ENCODE assay signal across 9 cellular contexts in genomic region chr17:7436556-7437368, GRCh38. TPM values are rescaled to one million over a fixed set of nuclear protein-coding genes. Genes with fewer than 3 reads are reported as not detected.
DNase-seq lines count a peak whose midpoint lies in the region; TF ChIP-seq lines count a peak whose summit lies in the region.
"Had no signal": no experiment of that assay in that cellular context is flagged by ENCODE, and none has a peak within 500 bp of the region (broad histone marks: within the 10 kb centered on the region; RNA-seq: fewer than 3 reads in every experiment).

No MANE protein-coding gene starts in this region.

- H3K79me2 ChIP-seq in SK-N-SH (ENCODE audit: insufficient read depth), result peaks cover 7% of the 10 kb centered on the region; the same call in 1 of the 2 replicates

- H3K4me1 Mint-ChIP-seq in activated naive CD4-positive, alpha-beta T cell treated with anti-CD3 and anti-CD28 coated beads for 36 hours (ENCODE audit: low read depth), result peaks cover 43% of the 10 kb centered on the region

- no peak overlapping the region for H2AFZ ChIP-seq in SK-N-SH (ENCODE audit: low read depth)

- 60% methylated on average over 33 of the region's 92 CpGs for WGBS in SK-N-SH (ENCODE audit: low lambda C conversion rate)

- peak overlapping the region; percentile 23 to 86; a peak in 2 of 4 replicates for H3K4me3 ChIP-seq in SK-N-SH (ENCODE audit: low read depth in 2 of 2, low read length in 1 of 2)

- no peak overlapping the region for H3K9ac ChIP-seq in SK-N-SH

- H3K4me2 ChIP-seq in SK-N-SH, result peak overlapping the region; percentile 91

- no peaks in the 10 kb centered on the region for H3K36me3 Mint-ChIP-seq in activated naive CD4-positive, alpha-beta T cell treated with anti-CD3 and anti-CD28 coated beads for 36 hours (ENCODE audit: low read depth)

- TF ChIP-seq EP300 in SK-N-SH (IDR thresholded peaks at IDR 0.05; ENCODE audit: borderline replicate concordance in 1 of 2, low read depth in 1 of 2, low read length in 1 of 2), result no peak

- POLR2A ChIA-PET in SK-N-SH (lab: Yijun Ruan, JAX), result interaction anchor here (1.0 to 1.9 kb wide), 4 partner anchors 33 to 80 kb away, joined by 3 to 11 read pairs (median 4); partner anchors contain the start of genes POLR2A and TMEM256

- H3K27ac ChIP-seq in KOPT-K1 (ENCODE audit: low read depth, low read length, poor library complexity, severe bottlenecking), result peak overlapping the region; percentile 66
- no peak overlapping the region for H3K27ac ChIP-seq in SK-N-SH (ENCODE audit: low read depth in 2 of 2, low read length in 1 of 2)
- no peak overlapping the region for H3K27ac ChIP-seq in substantia nigra (ENCODE audit: low read depth, low read length, poor library complexity, severe bottlenecking)

- H3K27ac Mint-ChIP-seq in activated naive CD4-positive, alpha-beta T cell treated with anti-CD3 and anti-CD28 coated beads for 36 hours, result peak overlapping the region; percentile 91

- TF ChIP-seq CTCF in SK-N-SH (IDR thresholded peaks at IDR 0.05), result peak; percentile 51

- H3K9me2 ChIP-seq in SK-N-SH, result no peaks in the 10 kb centered on the region

- peaks cover 0 to 27% of the 10 kb centered on the region in 2 experiments; a peak in 1 of 4 replicates for H3K4me1 ChIP-seq in SK-N-SH (ENCODE audit: control insufficient read depth in 1 of 2, insufficient read depth in 2 of 2, low read depth in 1 of 2, low read length in 1 of 2)

- H3K27me3 ChIP-seq in SK-N-SH (ENCODE audit: insufficient read depth), result no peaks in the 10 kb centered on the region

- H3K9me3 ChIP-seq in KOPT-K1 (ENCODE audit: insufficient read depth, low read length, poor library complexity, severe bottlenecking), result no peaks in the 10 kb centered on the region
- no peaks in the 10 kb centered on the region for H3K9me3 ChIP-seq in SK-N-SH

- no peaks in the 10 kb centered on the region for H3K9me3 Mint-ChIP-seq in activated naive CD4-positive, alpha-beta T cell treated with anti-CD3 and anti-CD28 coated beads for 36 hours

- no peaks in the 10 kb centered on the region for H3K36me3 ChIP-seq in KOPT-K1 (ENCODE audit: insufficient read depth, low read length)
- peaks cover 0 to 4% of the 10 kb centered on the region in 2 experiments for H3K36me3 ChIP-seq in SK-N-SH (replicated peaks in 1 of 2; ENCODE audit: control insufficient read depth in 1 of 2, insufficient read depth in 2 of 2, low read length in 1 of 2)

- peaks cover 23% of the 10 kb centered on the region for H3K27me3 Mint-ChIP-seq in activated naive CD4-positive, alpha-beta T cell treated with anti-CD3 and anti-CD28 coated beads for 36 hours (ENCODE audit: low read depth)

- peak; percentile 94 for DNase-seq in ELF-1 (ENCODE audit: low read depth, low spot score)
- DNase-seq in SK-N-SH, result peak; percentile 80
- DNase-seq in activated naive CD4-positive, alpha-beta T cell treated with anti-CD3 and anti-CD28 coated beads for 36 hours, result peak; percentile 85
- DNase-seq in glomerular visceral epithelial cell (ENCODE audit: extremely low spot score), result peak; percentile 86
- peak in 47 of 56 donors; percentile 26 to 83 (median 51) for DNase-seq in nucleus accumbens (lab: John Stamatoyannopoulos, UW)
- peak in 46 of 49 donors; percentile 17 to 85 (median 64) for DNase-seq in substantia nigra (lab: John Stamatoyannopoulos, UW)
- no peak for DNase-seq in cerebellar nuclear complex (lab: John Stamatoyannopoulos, UW)

- H3K4me3 Mint-ChIP-seq in activated naive CD4-positive, alpha-beta T cell treated with anti-CD3 and anti-CD28 coated beads for 36 hours, result peak overlapping the region; percentile 92

- peak; percentile 63 for TF ChIP-seq RAD21 in SK-N-SH (IDR thresholded peaks at IDR 0.05; ENCODE audit: low read length)

- H3F3A ChIP-seq in SK-N-SH (replicated peaks; ENCODE audit: insufficient read depth), result peaks cover 14% of the 10 kb centered on the region

- CTCF ChIA-PET in SK-N-SH (lab: Yijun Ruan, JAX), result interaction anchor here (0.6 to 3.9 kb wide), 38 partner anchors 9 to 702 kb away, joined by 3 to 27 read pairs (median 4); partner anchors contain the start of genes ACAP1, CHRNB1, NLGN2 and POLR2A
- CTCF ChIA-PET in activated naive CD4-positive, alpha-beta T cell treated with anti-CD3 and anti-CD28 coated beads for 36 hours (lab: Charles Lee), result interaction anchor here (0.6 to 5.3 kb wide), 33 partner anchors 8 to 250 kb away, joined by 3 to 34 read pairs (median 4); partner anchors contain the start of genes ACAP1, CHRNB1, POLR2A and SENP3

- no peaks in the 10 kb centered on the region for H4K20me1 ChIP-seq in SK-N-SH (ENCODE audit: insufficient read depth)

- intact Hi-C loops in activated naive CD4-positive, alpha-beta T cell treated with anti-CD3 and anti-CD28 coated beads for 36 hours (cut with micrococcal nuclease), result loop anchor here (1.0 to 5.0 kb wide), 4 partner anchors 9 to 406 kb away; partner anchors contain the start of genes CHRNB1, FXR2 and SENP3

TF ChIP-seq in SK-N-SH, 30 proteins besides CTCF, POLR2A, EP300 and RAD21:
- TF ChIP-seq MXI1 (IDR thresholded peaks at IDR 0.05; ENCODE audit: low read depth, low read length) (peak; percentile 54), TEAD4 (IDR thresholded peaks at IDR 0.05; ENCODE audit: borderline replicate concordance, insufficient read depth) (no peak), SMC3 (IDR thresholded peaks at IDR 0.05; ENCODE audit: low read depth, low read length) (peak; percentile 53; the same call in 1 of the 2 replicates), POLR2AphosphoS5 (IDR thresholded peaks at IDR 0.05; ENCODE audit: low read depth, low read length) (no peak), SIN3A (IDR thresholded peaks at IDR 0.05; ENCODE audit: borderline replicate concordance, low read depth, low read length) (peak; percentile 23; the same call in 1 of the 2 replicates), MAX (IDR thresholded peaks at IDR 0.05; ENCODE audit: low read depth) (peak; percentile 34; the same call in 1 of the 2 replicates)
TF ChIP-seq in SK-N-SH: peak in this region for 4.

RNA-seq across cellular contexts. Expression of gene TMEM102, which starts 1.5 kb away (rescaled TPM):
- polyA plus RNA-seq in SK-N-SH (2012; rRNA removed), result 6.5 and 6.6 TPM in 2 replicates
- 2.7 and 4.3 TPM in 2 replicates for polyA plus RNA-seq in SK-N-SH (2012; cell fraction: cytosol; rRNA removed)
- polyA plus RNA-seq in SK-N-SH (2012; cell fraction: nucleus; rRNA removed), result 8.9 and 10.2 TPM in 2 replicates
- total RNA-seq in activated naive CD4-positive, alpha-beta T cell treated with anti-CD3 and anti-CD28 coated beads for 36 hours, result 1 to 10 TPM; 3.3 to 3.5 TPM

RNA-seq across cellular contexts. Expression of gene FGF11, which starts 2.5 kb away (rescaled TPM):
- polyA plus RNA-seq in SK-N-SH (2012; rRNA removed), result 1.9 and 2.5 TPM in 2 replicates
- polyA plus RNA-seq in SK-N-SH (2012; cell fraction: cytosol; rRNA removed), result 1.5 and 1.8 TPM in 2 replicates
- 7.9 and 11.0 TPM in 2 replicates for polyA plus RNA-seq in SK-N-SH (2012; cell fraction: nucleus; rRNA removed)
- total RNA-seq in activated naive CD4-positive, alpha-beta T cell treated with anti-CD3 and anti-CD28 coated beads for 36 hours, result 1 to 10 TPM; 1.3 to 1.6 TPM

RNA-seq across cellular contexts. Expression of gene CHRNB1, which starts 8.1 kb away (rescaled TPM):
- 26.8 and 29.7 TPM in 2 replicates for polyA plus RNA-seq in SK-N-SH (2012; rRNA removed)
- 26.0 and 28.7 TPM in 2 replicates for polyA plus RNA-seq in SK-N-SH (2012; cell fraction: cytosol; rRNA removed)
- 5.3 and 6.9 TPM in 2 replicates for polyA plus RNA-seq in SK-N-SH (2012; cell fraction: nucleus; rRNA removed)
- 1 to 10 TPM; 5.1 to 5.9 TPM for total RNA-seq in activated naive CD4-positive, alpha-beta T cell treated with anti-CD3 and anti-CD28 coated beads for 36 hours

RNA-seq across cellular contexts. Expression of gene SPEM3, which starts 8.1 kb away (rescaled TPM):
- not detected in 2 replicates for polyA plus RNA-seq in SK-N-SH (2012; rRNA removed)
- not detected in 2 replicates for polyA plus RNA-seq in SK-N-SH (2012; cell fraction: cytosol; rRNA removed)
- polyA plus RNA-seq in SK-N-SH (2012; cell fraction: nucleus; rRNA removed), result not detected in 2 replicates
- total RNA-seq in activated naive CD4-positive, alpha-beta T cell treated with anti-CD3 and anti-CD28 coated beads for 36 hours, result not detected
- total RNA-seq: subcutaneous adipose tissue had no signal

RNA-seq across cellular contexts. Expression of gene SPEM2, which starts 11.3 kb away (rescaled TPM):
- not detected in 2 replicates for polyA plus RNA-seq in SK-N-SH (2012; rRNA removed)
- not detected in 2 replicates for polyA plus RNA-seq in SK-N-SH (2012; cell fraction: cytosol; rRNA removed)
- 0.09 and 0.11 TPM in 2 replicates for polyA plus RNA-seq in SK-N-SH (2012; cell fraction: nucleus; rRNA removed)
- not detected for total RNA-seq in activated naive CD4-positive, alpha-beta T cell treated with anti-CD3 and anti-CD28 coated beads for 36 hours
- total RNA-seq: subcutaneous adipose tissue had no signal

Comparison
In these comparisons a context has a peak if more than half of its experiments do, and no peak if none do; other contexts are left out.
1. DNase-seq: peak in ELF-1 (single experiment), SK-N-SH (single experiment), activated naive CD4-positive, alpha-beta T cell treated with anti-CD3 and anti-CD28 coated beads for 36 hours (single experiment), glomerular visceral epithelial cell (single experiment), nucleus accumbens (47 of 56) and substantia nigra (46 of 49); none in cerebellar nuclear complex (0 of 2).